In the genomic region with DNA sequence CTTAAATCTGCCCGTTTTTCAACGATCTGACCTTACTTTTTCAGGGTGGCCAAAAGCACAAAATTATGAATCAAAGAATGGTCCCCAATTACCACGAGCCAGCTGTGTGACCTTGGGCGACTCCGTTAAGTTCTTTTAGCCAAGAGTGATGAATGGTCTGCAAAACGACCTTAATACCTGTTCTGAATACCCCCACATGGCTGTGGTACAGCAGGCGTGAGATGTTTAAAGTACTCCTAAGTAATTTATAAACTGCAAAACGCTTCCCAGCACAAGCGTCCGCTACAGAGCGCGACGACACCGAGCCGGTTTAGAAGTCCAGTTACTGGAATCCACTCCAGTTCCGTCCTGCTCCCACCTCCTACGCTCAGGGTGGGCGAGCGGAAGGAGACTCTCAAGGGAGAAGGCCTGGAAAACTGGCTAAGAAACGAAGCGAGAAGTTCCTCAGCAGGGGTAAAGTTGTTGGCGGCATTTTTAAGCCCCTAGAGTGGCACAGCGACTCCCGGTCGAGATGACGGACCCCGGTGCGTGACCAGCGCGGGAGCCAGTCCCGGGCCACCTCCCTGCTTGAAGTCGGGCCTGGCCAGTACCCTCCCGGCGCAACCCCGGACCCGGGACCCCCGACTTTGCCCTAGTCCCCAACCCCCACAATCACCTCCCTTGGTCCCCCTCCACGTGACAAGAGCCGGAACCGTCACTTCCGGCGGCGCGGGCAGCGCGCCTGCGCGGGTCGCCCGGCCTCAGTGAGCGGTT, we compare ENCODE assay signal across 8 cellular contexts. TPM values are rescaled to one million over a fixed set of nuclear protein-coding genes. Genes with fewer than 3 reads are reported as not detected.
DNase-seq lines count a peak whose midpoint lies in the region; ATAC-seq and TF ChIP-seq lines count a peak whose summit lies in the region.

No MANE protein-coding gene starts in this region.

- H3K27ac ChIP-seq in HL-60 (replicated peaks) (peak overlapping the region; percentile 98), muscle layer of colon (ENCODE audit: low read depth, low read length) (peak overlapping the region; percentile 97)

- no peaks in the 10 kb centered on the region for H3K36me3 Mint-ChIP-seq in Caco-2 (ENCODE audit: insufficient read depth, unreplicated experiment)
- no peaks in the 10 kb centered on the region for H3K36me3 Mint-ChIP-seq in activated T-cell treated with anti-CD3 and anti-CD28 coated beads, Interleukin-2, amount 50 U/mL, for 4 hours (ENCODE audit: insufficient read depth)

- H3K27me3 ChIP-seq in Caco-2 (replicated peaks; ENCODE audit: control insufficient read depth, insufficient read depth, low read length) (no peaks in the 10 kb centered on the region), HL-60 (ENCODE audit: insufficient read depth, poor library complexity, severe bottlenecking) (no peaks in the 10 kb centered on the region), muscle layer of colon (ENCODE audit: control insufficient read depth in 1 of 2, insufficient read depth in 2 of 2, low read length in 2 of 2) (no peaks in the 10 kb centered on the region)

- DNase-seq in Caco-2 (peak; percentile 83 to 86), HL-60 (ENCODE audit: low read depth in 1 of 2, low spot score in 1 of 2) (peak; percentile 64 to 87), OCI-M1 (lab: John Stamatoyannopoulos, UW) (peak; percentile 89)
- DNase-seq in activated T-cell treated with anti-CD3 and anti-CD28 coated beads, Interleukin-2, amount 50 U/mL, for 4 hours, result peak; percentile 85
- peak; percentile 75 to 80 for DNase-seq in stimulated activated CD8-positive, alpha-beta memory T cell treated with anti-CD3 and anti-CD28 coated beads, Interleukin-7, amount 100 ng/mL, for 1 hour (ENCODE audit: low read depth in 2 of 2)

- peak overlapping the region; percentile 93 for H3K27ac Mint-ChIP-seq in Caco-2 (ENCODE audit: unreplicated experiment)

- POLR2A ChIA-PET in Caco-2 (lab: Charles Lee), result interaction anchor here (0.8 to 1.0 kb wide), 2 partner anchors 15 to 150 kb away, joined by 3 to 4 read pairs; no protein-coding TSS in a partner anchor

- no peaks in the 10 kb centered on the region for H3K9me3 Mint-ChIP-seq in Caco-2 (ENCODE audit: unreplicated experiment)
- no peaks in the 10 kb centered on the region for H3K9me3 Mint-ChIP-seq in activated T-cell treated with anti-CD3 and anti-CD28 coated beads, Interleukin-2, amount 50 U/mL, for 4 hours

- H3K4me3 ChIP-seq in Caco-2 (ENCODE audit: low read depth, low read length), result peak overlapping the region; percentile 57
- H3K4me3 ChIP-seq in HL-60 (replicated peaks; ENCODE audit: insufficient read depth, low read length), result peak overlapping the region; percentile 57
- peak overlapping the region; percentile 60 to 86 for H3K4me3 ChIP-seq in muscle layer of colon (ENCODE audit: low read depth in 1 of 2, low read length in 2 of 2)

- TSS peak; percentile 94 for BruUV-seq in Caco-2 (replicated peaks; lab: Mats Ljungman, UMichigan)

- H3K27me3 Mint-ChIP-seq in Caco-2 (ENCODE audit: insufficient read depth, unreplicated experiment), result no peaks in the 10 kb centered on the region
- no peaks in the 10 kb centered on the region for H3K27me3 Mint-ChIP-seq in activated T-cell treated with anti-CD3 and anti-CD28 coated beads, Interleukin-2, amount 50 U/mL, for 4 hours (ENCODE audit: low read depth)

- intact Hi-C loops in Caco-2 (cut with micrococcal nuclease; ENCODE audit: unreplicated experiment), result loop anchor here (1.0 to 5.0 kb wide), 4 partner anchors 87 to 223 kb away; a partner anchor contains a TSS

- no peak for TF ChIP-seq CTCF in Caco-2 (IDR thresholded peaks at IDR 0.05; ENCODE audit: insufficient read depth in 1 of 2, low read depth in 1 of 2, low read length in 1 of 2, severe bottlenecking in 1 of 2, unreplicated experiment in 1 of 2)
- TF ChIP-seq CTCF in HL-60 (IDR thresholded peaks at IDR 0.05; ENCODE audit: insufficient read depth, low read length), result no peak

- H3K36me3 ChIP-seq in Caco-2 (ENCODE audit: control insufficient read depth, insufficient read depth, low read length) (no peaks in the 10 kb centered on the region), muscle layer of colon (ENCODE audit: insufficient read depth, low read length) (no peaks in the 10 kb centered on the region)

- no peaks in the 10 kb centered on the region for H3K4me1 Mint-ChIP-seq in Caco-2 (ENCODE audit: low read depth, unreplicated experiment)
- H3K4me1 Mint-ChIP-seq in activated T-cell treated with anti-CD3 and anti-CD28 coated beads, Interleukin-2, amount 50 U/mL, for 4 hours (ENCODE audit: low read depth), result peaks cover 25% of the 10 kb centered on the region

- peak overlapping the region; percentile 93 for H3K4me3 Mint-ChIP-seq in Caco-2 (ENCODE audit: unreplicated experiment)
- H3K4me3 Mint-ChIP-seq in activated T-cell treated with anti-CD3 and anti-CD28 coated beads, Interleukin-2, amount 50 U/mL, for 4 hours, result peak overlapping the region; percentile 93

- CTCF ChIA-PET in Caco-2 (lab: Charles Lee), result interaction anchor here (0.6 to 1.8 kb wide), 3 partner anchors 130 to 207 kb away, joined by 3 to 9 read pairs (median 3); no protein-coding TSS in a partner anchor

- ATAC-seq in GM19463 (IDR thresholded peaks at IDR 0.05; ENCODE audit: unreplicated experiment), result peak; percentile 45
- peak; percentile 81 to 82 for ATAC-seq in activated T-cell treated with anti-CD3 and anti-CD28 coated beads, Interleukin-2, amount 50 U/mL, for 4 hours
- ATAC-seq in esophagus mucosa, result peak; percentile 84

- H3K9me3 ChIP-seq in Caco-2, result no peaks in the 10 kb centered on the region
- H3K9me3 ChIP-seq in muscle layer of colon (ENCODE audit: low read length), result no peaks in the 10 kb centered on the region

- H3K4me1 ChIP-seq in Caco-2 (peaks cover 24% of the 10 kb centered on the region), muscle layer of colon (ENCODE audit: insufficient read depth, low read length) (peaks cover 13% of the 10 kb centered on the region)

- H3K9ac ChIP-seq in muscle layer of colon (ENCODE audit: low read length), result peak overlapping the region; percentile 90

RNA-seq across cellular contexts. Expression of a gene that starts 0.7 kb away (rescaled TPM):
- total RNA-seq in Caco-2 (2022) (45.6 and 48.2 TPM in 2 replicates), esophagus mucosa (42.4 TPM)
- 1 to 10 TPM; 8.9 to 9.7 (median 9.3) TPM for total RNA-seq in activated T-cell treated with anti-CD3 and anti-CD28 coated beads, Interleukin-2, amount 50 U/mL, for 4 hours

Comparison
In these comparisons a context has a peak if more than half of its experiments do, and no peak if none do; other contexts are left out.
1. Peak in every context shown above with its lines: DNase-seq, ATAC-seq, H3K4me3 ChIP-seq and H3K27ac ChIP-seq.